ENCODE assay signal across 17 cellular contexts in genomic region chr16:11610580-11610979, GRCh38. TPM values are rescaled to one million over a fixed set of nuclear protein-coding genes. Genes with fewer than 3 reads are reported as not detected.
DNase-seq lines count a peak whose midpoint lies in the region; ATAC-seq and TF ChIP-seq lines count a peak whose summit lies in the region.
"Had no signal": no experiment of that assay in that cellular context is flagged by ENCODE, and none has a peak within 500 bp of the region (broad histone marks: within the 10 kb centered on the region; RNA-seq: fewer than 3 reads in every experiment).

No MANE protein-coding gene starts in this region.

- DNase-seq in NCI-H1694 treated with DMSO at 0.1 percent for 48 hours (lab: John Stamatoyannopoulos, UW) (peak; percentile 13), epithelial cell of esophagus (ENCODE audit: low read depth) (peak; percentile 36), neuronal stem cell (ENCODE audit: low spot score) (no peak), T-helper 1 cell (no peak), Peyer's patch (no peak)
- DNase-seq: activated naive CD8-positive, alpha-beta T cell treated with anti-CD3 and anti-CD28 coated beads, Interleukin-2, amount 50 U/mL, for 24 hours; Caco-2; GDM1; left colon; NCI-H1436 treated with DMSO at 0.1 percent for 48 hours; NCI-H345; stimulated activated naive CD4-positive, alpha-beta T cell; SW 1271; transverse colon had no signal

- H3K4ac ChIP-seq in neuronal stem cell (ENCODE audit: low read length) = no peak overlapping the region

- ATAC-seq in GM18511 (IDR thresholded peaks at IDR 0.05; ENCODE audit: unreplicated experiment) = no peak
- ATAC-seq: activated naive CD8-positive, alpha-beta T cell treated with anti-CD3 and anti-CD28 coated beads, Interleukin-2, amount 50 U/mL, for 24 hours; left colon had no signal

- no peak overlapping the region for H4K8ac ChIP-seq in neuronal stem cell (ENCODE audit: low read depth, low read length)

- H3K9me3 ChIP-seq in DOHH2 (ENCODE audit: control insufficient read depth, insufficient read depth, low read length) = no peaks in the 10 kb centered on the region
- H3K9me3 ChIP-seq in neuronal stem cell (replicated peaks in 1 of 2; ENCODE audit: control insufficient read depth in 2 of 2, insufficient read depth in 1 of 2, low read depth in 1 of 2, low read length in 2 of 2) = no peaks in the 10 kb centered on the region
- no peaks in the 10 kb centered on the region for H3K9me3 ChIP-seq in Peyer's patch
- H3K9me3 ChIP-seq: Caco-2, HAP-1, transverse colon had no signal

- TF ChIP-seq POLR2A in Peyer's patch (IDR thresholded peaks at IDR 0.05) = no peak

- H3K36me3 ChIP-seq in DOHH2 (ENCODE audit: control insufficient read depth, low read length) (no peaks in the 10 kb centered on the region), neuronal stem cell (replicated peaks in 1 of 2; ENCODE audit: control insufficient read depth in 2 of 2, insufficient read depth in 2 of 2, low read length in 2 of 2) (no peaks in the 10 kb centered on the region), Peyer's patch (no peaks in the 10 kb centered on the region)
- H3K36me3 ChIP-seq: HAP-1, transverse colon had no signal

- no peak overlapping the region for H2BK5ac ChIP-seq in neuronal stem cell (ENCODE audit: low read length)

- no peaks in the 10 kb centered on the region for H3K9me2 ChIP-seq in DOHH2 (replicated peaks; ENCODE audit: control insufficient read depth, low read length)

- H3K4me3 ChIP-seq in DOHH2 (ENCODE audit: low read length) (no peak overlapping the region), epithelial cell of esophagus (ENCODE audit: low read length) (no peak overlapping the region), neuronal stem cell (ENCODE audit: low read length in 2 of 2) (no peak overlapping the region), Peyer's patch (no peak overlapping the region)
- H3K4me3 ChIP-seq: HAP-1, transverse colon had no signal

- H3K4me1 ChIP-seq in DOHH2 (ENCODE audit: control insufficient read depth, low read length) (peaks cover 58% of the 10 kb centered on the region), neuronal stem cell (ENCODE audit: control insufficient read depth in 2 of 2, insufficient read depth in 1 of 2, low read depth in 1 of 2, low read length in 2 of 2) (peaks cover 7 to 17% of the 10 kb centered on the region in 2 donors), Peyer's patch (peaks cover 0 to 19% (median 3%) of the 10 kb centered on the region in 4 donors)

- peak overlapping the region; percentile 8 for H2BK12ac ChIP-seq in neuronal stem cell (ENCODE audit: low read length)

- H2BK120ac ChIP-seq in neuronal stem cell (ENCODE audit: low read depth, low read length) = no peak overlapping the region

- peak overlapping the region; percentile 23 for H3K18ac ChIP-seq in neuronal stem cell (ENCODE audit: low read length)

- no peaks in the 10 kb centered on the region for H3K27me3 ChIP-seq in DOHH2 (ENCODE audit: control insufficient read depth, low read length)
- peaks cover 0 to 39% (median 0%) of the 10 kb centered on the region in 3 experiments for H3K27me3 ChIP-seq in neuronal stem cell (ENCODE audit: control insufficient read depth in 3 of 3, insufficient read depth in 3 of 3, low read depth in 1 of 3, low read length in 3 of 3)
- no peaks in the 10 kb centered on the region for H3K27me3 ChIP-seq in Peyer's patch
- H3K27me3 ChIP-seq: transverse colon had no signal

- no peak overlapping the region for H3K23ac ChIP-seq in neuronal stem cell (ENCODE audit: low read depth, low read length, poor library complexity)

- no peak overlapping the region for H2BK15ac ChIP-seq in neuronal stem cell (ENCODE audit: low read length)

- no peak overlapping the region for H3K9ac ChIP-seq in neuronal stem cell (ENCODE audit: low read depth, low read length, poor library complexity)

- H2AFZ ChIP-seq in neuronal stem cell (ENCODE audit: low read length) = no peak overlapping the region

- no peak overlapping the region for H3K4me2 ChIP-seq in DOHH2 (ENCODE audit: low read length)
- no peak overlapping the region for H3K4me2 ChIP-seq in neuronal stem cell (ENCODE audit: insufficient read depth, low read length, poor library complexity, severe bottlenecking)

- H3K27ac ChIP-seq in DOHH2 (ENCODE audit: low read depth, low read length) (no peak overlapping the region), neuronal stem cell (replicated peaks; ENCODE audit: low read length) (no peak overlapping the region), Peyer's patch (no peak overlapping the region)
- H3K27ac ChIP-seq: transverse colon had no signal

- no peak overlapping the region for H3K14ac ChIP-seq in neuronal stem cell (ENCODE audit: low read length)

- H4K20me1 ChIP-seq in DOHH2 (ENCODE audit: control insufficient read depth, insufficient read depth, low read depth, low read length) = no peaks in the 10 kb centered on the region

- WGBS in neuronal stem cell (ENCODE audit: extremely low coverage in 2 of 2, insufficient read length in 2 of 2, insufficient replicate concordance in 1 of 2), 2 donors = no CpG with 5 or more reads among the region's 6 CpGs

- H2AK5ac ChIP-seq in neuronal stem cell (ENCODE audit: low read depth, low read length) = no peak overlapping the region

- peak; percentile 28 for TF ChIP-seq CTCF in DOHH2 (IDR thresholded peaks at IDR 0.05; ENCODE audit: low read depth, low read length, poor library complexity, severe bottlenecking)
- TF ChIP-seq CTCF in epithelial cell of esophagus (IDR thresholded peaks at IDR 0.05; ENCODE audit: insufficient read depth, low read depth, low read length, missing control alignments) = no peak
- no peak for TF ChIP-seq CTCF in Peyer's patch (IDR thresholded peaks at IDR 0.05)

- H4K91ac ChIP-seq in neuronal stem cell (ENCODE audit: low read depth, low read length, poor library complexity) = peak overlapping the region; percentile 45

- no peaks in the 10 kb centered on the region for H3K79me2 ChIP-seq in DOHH2 (ENCODE audit: control insufficient read depth, low read length)

- no peaks in the 10 kb centered on the region for H3K79me1 ChIP-seq in neuronal stem cell (ENCODE audit: low read depth, low read length)

- H3F3A ChIP-seq in DOHH2 (ENCODE audit: control insufficient read depth, insufficient read depth) = peaks cover 5% of the 10 kb centered on the region

RNA-seq across cellular contexts. Expression of gene LITAF, which starts 23.9 kb away (rescaled TPM):
- 85.6 TPM for polyA plus RNA-seq in neuronal stem cell (2013, experiment 1 of 2)
- 87.4 TPM for polyA plus RNA-seq in neuronal stem cell (2013, experiment 2 of 2)
- 10 to 100 TPM; 20.1 to 56.9 (median 32.3) TPM for total RNA-seq in Peyer's patch

RNA-seq across cellular contexts. Expression of gene SNN, which starts 57.7 kb away (rescaled TPM):
- polyA plus RNA-seq in neuronal stem cell (2013, experiment 1 of 2) = 84.2 TPM
- polyA plus RNA-seq in neuronal stem cell (2013, experiment 2 of 2) = 83.6 TPM
- 1 to 10 TPM; 4.2 to 5.0 (median 4.5) TPM for total RNA-seq in Peyer's patch

Comparison
In these comparisons a context has a peak if more than half of its experiments do, and no peak if none do; other contexts are left out.
1. DNase-seq: peak in NCI-H1694 treated with DMSO at 0.1 percent for 48 hours (single experiment) and epithelial cell of esophagus (single experiment); none in neuronal stem cell (single experiment), T-helper 1 cell (0 of 5) and Peyer's patch (0 of 3).